19 cellular contexts compared by ENCODE assay signal in genomic region chr11:10453261-10453660, GRCh38.
DNase-seq lines count a peak whose midpoint lies in the region; ATAC-seq lines count a peak whose summit lies in the region.
"Had no signal": no experiment of that assay in that cellular context is flagged by ENCODE, and none has a peak within 500 bp of the region (broad histone marks: within the 10 kb centered on the region; RNA-seq: fewer than 3 reads in every experiment).

No MANE protein-coding gene starts in this region.

- H3K9me3 Mint-ChIP-seq in activated T-cell treated with anti-CD3 and anti-CD28 coated beads, Interleukin-2, amount 50 U/mL, for 24 hours, result no peaks in the 10 kb centered on the region
- H3K9me3 Mint-ChIP-seq in effector memory CD8-positive, alpha-beta T cell, result no peaks in the 10 kb centered on the region
- H3K9me3 Mint-ChIP-seq: CD14-positive monocyte, GM23338 had no signal

- no peaks in the 10 kb centered on the region for H3K27me3 Mint-ChIP-seq in activated T-cell treated with anti-CD3 and anti-CD28 coated beads, Interleukin-2, amount 50 U/mL, for 24 hours
- peaks cover 0 to 7% of the 10 kb centered on the region in 2 donors for H3K27me3 Mint-ChIP-seq in effector memory CD8-positive, alpha-beta T cell

- peak overlapping the region; percentile 99 for H3K27ac ChIP-seq in substantia nigra (ENCODE audit: low read depth, low read length, poor library complexity, severe bottlenecking)
- H3K27ac ChIP-seq: KMS-11 had no signal

- DNase-seq in activated T-cell treated with anti-CD3 and anti-CD28 coated beads, Interleukin-2, amount 50 U/mL, for 24 hours, result no peak
- DNase-seq in activated T-cell treated with anti-CD3 and anti-CD28 coated beads, Interleukin-2, amount 50 U/mL, for 48 hours, result no peak
- DNase-seq in NCI-H226 (peak; percentile 34), substantia nigra (lab: John Stamatoyannopoulos, UW) (no peak)
- no peak for DNase-seq in effector memory CD8-positive, alpha-beta T cell
- DNase-seq in stimulated activated CD4-positive, alpha-beta T cell treated with anti-CD3 and anti-CD28 coated beads, Interleukin-1b, Interleukin-23, amount 100 ng/mL, for 48 hours, result no peak
- DNase-seq in stimulated activated CD4-positive, alpha-beta T cell treated with anti-CD3 and anti-CD28 coated beads, Interleukin-2, amount 100 ng/mL, for 48 hours, result no peak
- DNase-seq: DMS79 treated with DMSO at 0.1 percent for 48 hours, GDM1, MM.1S, NCI-H1105, NCI-H187 treated with DMSO at 0.1 percent for 48 hours, NCI-H2171, NCI-H510A, SIG-M5 had no signal

- peaks cover 76% of the 10 kb centered on the region for H3K4me1 Mint-ChIP-seq in activated T-cell treated with anti-CD3 and anti-CD28 coated beads, Interleukin-2, amount 50 U/mL, for 24 hours (ENCODE audit: low read depth)
- peaks cover 54 to 57% of the 10 kb centered on the region in 2 donors for H3K4me1 Mint-ChIP-seq in effector memory CD8-positive, alpha-beta T cell (ENCODE audit: low read depth in 2 of 2)

- H3K4me3 Mint-ChIP-seq in activated T-cell treated with anti-CD3 and anti-CD28 coated beads, Interleukin-2, amount 50 U/mL, for 24 hours, result no peak overlapping the region
- H3K4me3 Mint-ChIP-seq in effector memory CD8-positive, alpha-beta T cell, result no peak overlapping the region
- H3K4me3 Mint-ChIP-seq: CD14-positive monocyte, GM23338 had no signal

- peaks cover 9% of the 10 kb centered on the region for H3K36me3 Mint-ChIP-seq in activated T-cell treated with anti-CD3 and anti-CD28 coated beads, Interleukin-2, amount 50 U/mL, for 24 hours (ENCODE audit: low read depth)
- peaks cover 19% of the 10 kb centered on the region for H3K36me3 Mint-ChIP-seq in effector memory CD8-positive, alpha-beta T cell (ENCODE audit: insufficient read depth)

- peak overlapping the region; percentile 12 for H3K27ac Mint-ChIP-seq in activated T-cell treated with anti-CD3 and anti-CD28 coated beads, Interleukin-2, amount 50 U/mL, for 24 hours
- peak overlapping the region; percentile 26 to 64 for H3K27ac Mint-ChIP-seq in effector memory CD8-positive, alpha-beta T cell
- H3K27ac Mint-ChIP-seq: GM23338 had no signal

- ATAC-seq in effector memory CD8-positive, alpha-beta T cell (replicated peaks), result no peak
- ATAC-seq in HG03097 (IDR thresholded peaks at IDR 0.05; ENCODE audit: low FRiP score, unreplicated experiment), result no peak
- ATAC-seq: GM23338 had no signal
